8 cellular contexts compared by ENCODE assay signal in genomic region chr22:41444360-41445170, GRCh38. TPM values are rescaled to one million over a fixed set of nuclear protein-coding genes. Genes with fewer than 3 reads are reported as not detected.
DNase-seq lines count a peak whose midpoint lies in the region; ATAC-seq and TF ChIP-seq lines count a peak whose summit lies in the region.

No MANE protein-coding gene starts in this region.

- H3K9me3 ChIP-seq in ascending aorta (no peaks in the 10 kb centered on the region), right atrium auricular region (no peaks in the 10 kb centered on the region), prostate gland (no peaks in the 10 kb centered on the region)

- H3K4me1 ChIP-seq in ascending aorta, result peaks cover 13 to 21% of the 10 kb centered on the region in 2 donors
- H3K4me1 ChIP-seq in right atrium auricular region, result peaks cover 0 to 51% of the 10 kb centered on the region in 2 donors
- peaks cover 2% of the 10 kb centered on the region for H3K4me1 ChIP-seq in prostate gland (replicated peaks)

- intact Hi-C loops in ascending aorta (cut with DNase I), result loop anchor here (1.0 to 5.0 kb wide), 3 partner anchors 26 to 72 kb away; no protein-coding TSS in a partner anchor
- intact Hi-C loops in prostate gland (cut with DNase I), result no loop called here

- H3K27ac ChIP-seq in ascending aorta, result peak overlapping the region; percentile 99 to 100
- peak overlapping the region; percentile 99 to 100 for H3K27ac ChIP-seq in right atrium auricular region
- peak overlapping the region; percentile 96 to 100 for H3K27ac ChIP-seq in prostate gland

- under 1% methylated on average over 36 of the region's 37 CpGs for WGBS in prostate gland

- H3K36me3 ChIP-seq in ascending aorta (peaks cover 19 to 20% of the 10 kb centered on the region in 2 donors), right atrium auricular region (peaks cover 28% of the 10 kb centered on the region), prostate gland (no peaks in the 10 kb centered on the region)

- in situ Hi-C loops in GM13976 (cut with MboI; ENCODE audit: low sequenced_read_pairs, unreplicated experiment), result no loop called here

- TF ChIP-seq POLR2A in prostate gland (IDR thresholded peaks at IDR 0.05), result peak; percentile 75

- peak; percentile 90 for DNase-seq in GM13976 (ENCODE audit: low spot score)
- peak; percentile 98 for DNase-seq in NCI-H1694 treated with DMSO at 0.1 percent for 48 hours (lab: John Stamatoyannopoulos, UW)
- peak; percentile 78 for DNase-seq in T-helper 22 cell (ENCODE audit: low read depth)
- peak; percentile 77 to 95 for DNase-seq in ascending aorta (ENCODE audit: low spot score in 2 of 2)
- DNase-seq in right atrium auricular region (ENCODE audit: low spot score), result peak; percentile 96
- DNase-seq in prostate gland (ENCODE audit: low spot score), result peak; percentile 95
- peak; percentile 91 for DNase-seq in ureter (ENCODE audit: low spot score)

- H3K4me3 ChIP-seq in ascending aorta (peak overlapping the region; percentile 94 to 98), right atrium auricular region (peak overlapping the region; percentile 96 to 99), prostate gland (peak overlapping the region; percentile 89 to 99)

- TF ChIP-seq CTCF in GM13976 (IDR thresholded peaks at IDR 0.05; ENCODE audit: borderline replicate concordance, control extremely low read depth, extremely low read depth, insufficient read depth, missing control alignments) (no peak), ascending aorta (IDR thresholded peaks at IDR 0.05) (no peak), right atrium auricular region (IDR thresholded peaks at IDR 0.05) (no peak), prostate gland (IDR thresholded peaks at IDR 0.05) (peak in 2 of 4 experiments; percentile 8 to 23)

- peak; percentile 47 for ATAC-seq in HG02852 (IDR thresholded peaks at IDR 0.05; ENCODE audit: unreplicated experiment)

- no peaks in the 10 kb centered on the region for H3K27me3 ChIP-seq in ascending aorta
- no peaks in the 10 kb centered on the region for H3K27me3 ChIP-seq in right atrium auricular region
- no peaks in the 10 kb centered on the region for H3K27me3 ChIP-seq in prostate gland (replicated peaks; ENCODE audit: insufficient read depth)

RNA-seq across cellular contexts. Expression of gene TOB2, which starts 2.0 kb away (rescaled TPM):
- 55.8 TPM for total RNA-seq in ascending aorta
- total RNA-seq in right atrium auricular region, result 10 to 100 TPM; 49.1 to 55.3 TPM
- 10 to 100 TPM; 56.7 to 80.8 TPM for total RNA-seq in prostate gland
- 49.9 TPM for total RNA-seq in ureter

RNA-seq across cellular contexts. Expression of gene PHF5A, which starts 23.9 kb away (rescaled TPM):
- total RNA-seq in ascending aorta, result 4.8 TPM
- 10 to 100 TPM; 19.3 to 23.5 TPM for total RNA-seq in right atrium auricular region
- 10 to 100 TPM; 35.8 to 40.2 TPM for total RNA-seq in prostate gland
- 32.3 TPM for total RNA-seq in ureter

RNA-seq across cellular contexts. Expression of gene ACO2, which starts 24.4 kb away (rescaled TPM):
- total RNA-seq in ascending aorta, result 81.1 TPM
- total RNA-seq in right atrium auricular region, result 100 to 1,000 TPM; 447 to 604 TPM
- total RNA-seq in prostate gland, result 100 to 1,000 TPM; 100 to 177 TPM
- 121 TPM for total RNA-seq in ureter

Comparison
In these comparisons a context has a peak if more than half of its experiments do, and no peak if none do; other contexts are left out.
1. Peak in every context shown above with its lines: DNase-seq, ATAC-seq, H3K4me3 ChIP-seq and H3K27ac ChIP-seq.